Comparison of ENCODE assay signal across 8 cellular contexts in the genomic region with DNA sequence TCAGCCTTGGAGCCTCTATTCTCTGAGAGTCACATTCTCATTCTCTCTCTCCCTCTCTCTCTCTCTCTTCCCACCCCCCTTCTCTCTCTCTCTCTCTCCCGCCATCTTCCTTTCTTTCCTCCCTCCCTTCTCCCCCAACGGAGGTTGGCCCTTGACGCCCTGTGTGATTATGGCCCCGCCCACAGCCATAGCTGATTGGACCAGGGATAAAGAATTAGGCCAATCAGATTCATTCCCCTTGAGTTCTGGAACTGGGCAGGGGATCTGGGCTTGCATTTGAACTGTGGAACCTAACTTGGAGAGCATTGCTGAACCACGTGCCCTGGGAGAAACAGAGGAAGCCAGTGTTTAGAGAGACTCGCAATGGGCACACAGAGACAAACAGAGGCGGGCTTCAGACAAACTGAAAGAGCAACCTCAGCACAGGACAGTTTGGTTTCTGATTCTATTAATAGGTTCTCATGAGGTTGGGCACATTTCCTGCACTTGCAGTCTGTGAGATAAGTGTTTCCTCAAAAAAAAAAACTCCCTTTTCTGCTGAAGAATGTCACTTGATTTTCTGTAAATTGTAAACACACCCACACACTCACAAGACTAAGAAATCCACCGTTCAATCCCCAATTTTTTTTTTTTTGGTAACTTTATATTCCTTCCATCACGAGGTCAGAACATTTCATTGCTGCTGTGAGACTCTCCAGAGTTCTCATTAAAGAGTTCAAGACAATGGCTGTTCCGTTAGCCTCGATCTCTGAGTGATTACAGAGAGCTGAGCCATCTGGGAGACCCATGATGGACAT.
DNase-seq lines count a peak whose midpoint lies in the region; ATAC-seq and TF ChIP-seq lines count a peak whose summit lies in the region.

No MANE protein-coding gene starts in this region.

- peak; percentile 80 for ATAC-seq in GM21526 (IDR thresholded peaks at IDR 0.05; ENCODE audit: low FRiP score, unreplicated experiment)

- DNase-seq in ELF-1 (ENCODE audit: low read depth, low spot score) (peak; percentile 22), KBM-7 (peak; percentile 97), choroid plexus epithelial cell (ENCODE audit: low read depth) (peak; percentile 85), medulla oblongata (ENCODE audit: extremely low spot score) (peak; percentile 100), HuH-7.5 (ENCODE audit: low spot score) (no peak)
- DNase-seq in activated CD4-positive, alpha-beta T cell treated with anti-CD3 and anti-CD28 coated beads for 1 hour = peak; percentile 69
- DNase-seq in stimulated activated CD8-positive, alpha-beta memory T cell treated with anti-CD3 and anti-CD28 coated beads, Interleukin-4, amount 100 ng/mL, for 1 hour (ENCODE audit: low read depth in 2 of 2, low spot score in 1 of 2) = peak; percentile 38 to 57

- in situ Hi-C loops in KBM-7 (cut with MboI; ENCODE audit: low pct_unique_long_range_greater_than_20kb, low sequenced_read_pairs) = no loop called here

- no peak for TF ChIP-seq CTCF in choroid plexus epithelial cell (conservative IDR thresholded peaks at IDR 0.05; ENCODE audit: low read depth, low read length)

- no peak overlapping the region for H3K4me3 ChIP-seq in choroid plexus epithelial cell (ENCODE audit: low read depth, low read length)
